ENCODE assay signal across 30 cellular contexts in the genomic region with DNA sequence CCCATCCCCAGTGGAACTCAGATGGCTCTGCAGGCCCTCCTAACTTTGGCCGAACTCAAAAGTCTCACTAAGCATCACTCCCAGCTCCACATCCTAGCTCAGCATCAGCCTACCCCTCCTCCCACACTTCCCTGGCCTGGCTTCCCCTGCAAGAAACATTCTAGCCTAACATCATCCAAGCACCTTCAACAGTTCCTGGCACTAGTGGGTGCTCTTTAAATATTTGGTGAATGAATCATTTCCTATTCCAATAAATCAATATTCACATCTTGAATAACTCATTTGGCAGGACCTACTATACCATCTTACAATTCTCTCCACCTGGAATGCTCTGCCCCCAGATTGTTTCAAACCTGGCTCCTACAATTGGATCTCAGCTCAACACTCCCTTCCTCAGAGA. TPM values are rescaled to one million over a fixed set of nuclear protein-coding genes. Genes with fewer than 3 reads are reported as not detected.
DNase-seq lines count a peak whose midpoint lies in the region; ATAC-seq and TF ChIP-seq lines count a peak whose summit lies in the region.
"Had no signal": no experiment of that assay in that cellular context is flagged by ENCODE, and none has a peak within 500 bp of the region (broad histone marks: within the 10 kb centered on the region; RNA-seq: fewer than 3 reads in every experiment).

No MANE protein-coding gene starts in this region.

- H3K36me3 ChIP-seq in mammary epithelial cell (ENCODE audit: insufficient read depth, low read length) = no peaks in the 10 kb centered on the region
- H3K36me3 ChIP-seq: SJSA1, transverse colon had no signal

- in situ Hi-C loops in mammary epithelial cell (cut with MboI; ENCODE audit: low sequenced_read_pairs in 2 of 2) = no loop called here

- no peak overlapping the region for H3K4me3 ChIP-seq in mammary epithelial cell (replicated peaks in 1 of 3; ENCODE audit: insufficient read depth in 1 of 3, low read depth in 2 of 3, low read length in 3 of 3)
- H3K4me3 ChIP-seq: GM23338, SJSA1, transverse colon had no signal

- no peak overlapping the region for H3K27ac ChIP-seq in mammary epithelial cell (ENCODE audit: insufficient read depth, low read depth, low read length)
- H3K27ac ChIP-seq: KMS-11, SJSA1, transverse colon had no signal

- peak overlapping the region; percentile 13 for H3K4me2 ChIP-seq in mammary epithelial cell (ENCODE audit: insufficient read depth, low read depth, low read length)
- H3K4me2 ChIP-seq: GM23338, KMS-11 had no signal

- no peaks in the 10 kb centered on the region for H3K27me3 ChIP-seq in mammary epithelial cell (ENCODE audit: insufficient read depth, low read length)
- H3K27me3 ChIP-seq: transverse colon had no signal

- WGBS in mammary epithelial cell (ENCODE audit: low coverage, missing lambda C conversion rate) = 86% methylated on average over 1 of the region's 1 CpG

- no peaks in the 10 kb centered on the region for H3K9me3 ChIP-seq in mammary epithelial cell (replicated peaks; ENCODE audit: insufficient read depth, low read length)
- H3K9me3 ChIP-seq: SJSA1, transverse colon had no signal

- intact Hi-C loops in mammary epithelial cell (cut with micrococcal nuclease) = no loop called here

- H2AFZ ChIP-seq in mammary epithelial cell (ENCODE audit: low read depth, low read length) = peak overlapping the region; percentile 36
- H2AFZ ChIP-seq: GM23338 had no signal

- peaks cover 10% of the 10 kb centered on the region for H3K4me1 ChIP-seq in mammary epithelial cell (ENCODE audit: insufficient read depth, low read length)
- H3K4me1 ChIP-seq: SJSA1, transverse colon had no signal

- peak; percentile 90 for ATAC-seq in omental fat pad (ENCODE audit: low FRiP score)
- ATAC-seq: GM23338, left ventricle myocardium superior, sciatic nerve had no signal

- CTCF ChIA-PET in mammary epithelial cell (lab: Charles Lee; ENCODE audit: low non-redundant PET) = no interaction called here

- dilution Hi-C loops in mammary epithelial cell (cut with HindIII; ENCODE audit: low sequenced_read_pairs) = no loop called here

- H4K20me1 ChIP-seq in mammary epithelial cell (ENCODE audit: insufficient read depth, low read length) = no peaks in the 10 kb centered on the region

- H3K79me2 ChIP-seq in mammary epithelial cell (ENCODE audit: insufficient read depth, low read length) = no peaks in the 10 kb centered on the region

- H3K9ac ChIP-seq in mammary epithelial cell (ENCODE audit: insufficient read depth, low read length) = no peak overlapping the region
- H3K9ac ChIP-seq: KMS-11 had no signal

- peak; percentile 69 for DNase-seq in ELR (ENCODE audit: low read depth)
- peak; percentile 24 for DNase-seq in M059J (ENCODE audit: low read depth)
- DNase-seq in mammary epithelial cell = no peak
- no peak for DNase-seq in omental fat pad (ENCODE audit: low spot score)
- no peak for DNase-seq in Ammon's horn (ENCODE audit: low spot score)
- DNase-seq in NCI-H2081 (lab: John Stamatoyannopoulos, UW) = no peak
- no peak for DNase-seq in DMS153 treated with DMSO at 0.1 percent for 48 hours (lab: John Stamatoyannopoulos, UW; ENCODE audit: unreplicated experiment)
- DNase-seq in NCI-H2029 (lab: John Stamatoyannopoulos, UW) = no peak
- DNase-seq: activated B cell treated with CpG ODN at 0.5 μM for 24 hours; activated CD4-positive, alpha-beta T cell treated with anti-CD3 and anti-CD28 coated beads, Interleukin-2, amount 50 U/mL, for 1 hour; activated gamma-delta T cell; activated naive CD8-positive, alpha-beta T cell treated with anti-CD3 and anti-CD28 coated beads for 36 hours; activated T-cell treated with anti-CD3 and anti-CD28 coated beads, Interleukin-2, amount 50 U/mL, for 24 hours; anterior cingulate cortex; CD4-positive, CD25-positive, alpha-beta regulatory T cell; left ventricle myocardium superior; NCI-H1417 treated with DMSO at 0.1 percent for 48 hours; NCI-H748 treated with DMSO at 0.1 percent for 48 hours; posterior cingulate gyrus; stimulated activated CD4-positive, alpha-beta T cell treated with anti-CD3 and anti-CD28 coated beads, Interleukin-4, amount 100 ng/mL, for 1 hour; T-helper 1 cell; transverse colon had no signal

- no TSS peak for BruUV-seq in mammary epithelial cell (replicated peaks; lab: Mats Ljungman, UMichigan)

- TF ChIP-seq CTCF in mammary epithelial cell (conservative IDR thresholded peaks at IDR 0.05 in 1 of 2, IDR thresholded peaks at IDR 0.05 in 1 of 2; ENCODE audit: extremely low read depth in 1 of 2, insufficient read depth in 1 of 2, low read depth in 1 of 2, low read length in 2 of 2) (no peak), omental fat pad (IDR thresholded peaks at IDR 0.05) (no peak)

RNA-seq across cellular contexts. Expression of a gene that starts 11.0 kb away (rescaled TPM):
- 60.4 and 62.6 TPM in 2 replicates for total RNA-seq in M059J (2014; rRNA removed; shearing (Covaris generic))
- 10 to 100 TPM; 46.5 to 60.0 TPM for total RNA-seq in mammary epithelial cell
- polyA plus RNA-seq in mammary epithelial cell = 39.3 TPM
- 130 TPM for polyA minus RNA-seq in mammary epithelial cell
- total RNA-seq in omental fat pad = 10 to 100 TPM; 21.9 to 51.9 (median 37.5) TPM

RNA-seq across cellular contexts. Expression of a gene that starts 34.0 kb away (rescaled TPM):
- not detected in 2 replicates for total RNA-seq in M059J (2014; rRNA removed; shearing (Covaris generic))
- total RNA-seq in mammary epithelial cell (not detected), omental fat pad (not detected)
- polyA plus RNA-seq in mammary epithelial cell = not detected
- not detected for polyA minus RNA-seq in mammary epithelial cell
- total RNA-seq: activated B cell treated with CpG ODN at 0.5 μM for 24 hours; activated naive CD8-positive, alpha-beta T cell treated with anti-CD3 and anti-CD28 coated beads for 36 hours; CD4-positive, CD25-positive, alpha-beta regulatory T cell; glomerular endothelial cell; GM23338; left ventricle myocardium superior; mesenteric fat pad; myocyte; RPMI7951; sciatic nerve; SJSA1 had no signal
- polyA plus RNA-seq: CD4-positive, CD25-positive, alpha-beta regulatory T cell; GM23338 had no signal

RNA-seq across cellular contexts. Expression of a gene that starts 58.5 kb away (rescaled TPM):
- total RNA-seq in M059J (2014; rRNA removed; shearing (Covaris generic)) = not detected in 2 replicates
- total RNA-seq in mammary epithelial cell = not detected
- polyA plus RNA-seq in mammary epithelial cell = not detected
- polyA minus RNA-seq in mammary epithelial cell = not detected
- not detected for total RNA-seq in omental fat pad
- total RNA-seq: activated B cell treated with CpG ODN at 0.5 μM for 24 hours; CD4-positive, CD25-positive, alpha-beta regulatory T cell; glomerular endothelial cell; GM23338; mesenteric fat pad; myocyte; RPMI7951; SJSA1 had no signal
- polyA plus RNA-seq: GM23338 had no signal

Comparison
In these comparisons a context has a peak if more than half of its experiments do, and no peak if none do; other contexts are left out.
1. DNase-seq: peak in ELR (single experiment) and M059J (single experiment); none in mammary epithelial cell (single experiment), omental fat pad (single experiment), Ammon's horn (single experiment), NCI-H2081 (0 of 2), DMS153 treated with DMSO at 0.1 percent for 48 hours (single experiment) and NCI-H2029 (single experiment).